8 cellular contexts compared by ENCODE assay signal in genomic region chr3:32399030-32399620, GRCh38. TPM values are rescaled to one million over a fixed set of nuclear protein-coding genes. Genes with fewer than 3 reads are reported as not detected.
DNase-seq lines count a peak whose midpoint lies in the region; ATAC-seq and TF ChIP-seq lines count a peak whose summit lies in the region.

No MANE protein-coding gene starts in this region.

- intact Hi-C loops in activated B cell treated with CpG ODN at 0.5 μM for 24 hours (cut with micrococcal nuclease), result loop anchor here (1.0 kb wide), 4 partner anchors 24 to 222 kb away; no protein-coding TSS in a partner anchor

- H3K27ac ChIP-seq in skeletal muscle tissue (ENCODE audit: low read depth, low read length), result peak overlapping the region; percentile 36

- H3K27ac Mint-ChIP-seq in activated B cell treated with CpG ODN at 0.5 μM for 24 hours, result peak overlapping the region; percentile 73

- H3K9me3 Mint-ChIP-seq in activated B cell treated with CpG ODN at 0.5 μM for 24 hours, result no peaks in the 10 kb centered on the region

- peaks cover 89% of the 10 kb centered on the region for H3K4me1 Mint-ChIP-seq in activated B cell treated with CpG ODN at 0.5 μM for 24 hours

- H3K36me3 ChIP-seq in skeletal muscle tissue (ENCODE audit: control insufficient read depth in 3 of 3, insufficient read depth in 3 of 3, low read length in 3 of 3), result no peaks in the 10 kb centered on the region

- H3K9ac ChIP-seq in skeletal muscle tissue (ENCODE audit: low read depth in 1 of 3, low read length in 3 of 3), result no peak overlapping the region

- ATAC-seq in activated B cell treated with CpG ODN at 0.5 μM for 24 hours (ENCODE audit: low read depth) (peak; percentile 28), GM19328 (IDR thresholded peaks at IDR 0.05; ENCODE audit: unreplicated experiment) (no peak)

- no peaks in the 10 kb centered on the region for H3K9me3 ChIP-seq in skeletal muscle tissue (ENCODE audit: control insufficient read depth in 3 of 3, low read length in 3 of 3)

- no peak overlapping the region for H3K4me3 Mint-ChIP-seq in activated B cell treated with CpG ODN at 0.5 μM for 24 hours

- CTCF ChIA-PET in activated B cell treated with CpG ODN at 0.5 μM for 24 hours (lab: Charles Lee), result interaction anchor here (0.9 to 2.7 kb wide), 4 partner anchors 15 to 103 kb away, joined by 3 to 18 read pairs (median 4); no protein-coding TSS in a partner anchor

- H3K36me3 Mint-ChIP-seq in activated B cell treated with CpG ODN at 0.5 μM for 24 hours (ENCODE audit: low read depth), result peaks cover 16% of the 10 kb centered on the region

- TF ChIP-seq CTCF in activated B cell treated with CpG ODN at 0.5 μM for 24 hours (IDR thresholded peaks at IDR 0.05), result peak; percentile 24

- POLR2A ChIA-PET in activated B cell treated with CpG ODN at 0.5 μM for 24 hours (lab: Charles Lee), result interaction anchor here (1.8 kb wide), 1 partner anchor 15 kb away, joined by 5 read pairs; no protein-coding TSS in a partner anchor

- peaks cover 8 to 12% (median 9%) of the 10 kb centered on the region in 3 donors for H3K4me1 ChIP-seq in skeletal muscle tissue (ENCODE audit: control insufficient read depth in 3 of 3, insufficient read depth in 3 of 3, low read length in 3 of 3)

- no peak overlapping the region for H3K4me3 ChIP-seq in skeletal muscle tissue (ENCODE audit: low read length in 3 of 3)

- no peaks in the 10 kb centered on the region for H3K27me3 ChIP-seq in skeletal muscle tissue (ENCODE audit: control insufficient read depth in 3 of 3, insufficient read depth in 3 of 3, low read length in 3 of 3)

- no peaks in the 10 kb centered on the region for H3K27me3 Mint-ChIP-seq in activated B cell treated with CpG ODN at 0.5 μM for 24 hours

- DNase-seq in activated gamma-delta T cell treated with Interleukin-2 at 50 U/mL for 16 hours (peak; percentile 47), activated gamma-delta T cell (lab: John Stamatoyannopoulos, UW) (no peak), KG1 (lab: John Stamatoyannopoulos, UW) (peak; percentile 47), activated B cell treated with CpG ODN at 0.5 μM for 24 hours (no peak), fibroblast of the conjunctiva (ENCODE audit: low read depth) (peak; percentile 57), putamen (ENCODE audit: low spot score) (no peak)

RNA-seq across cellular contexts. Expression of gene CMTM7, which starts 7.5 kb away (rescaled TPM):
- total RNA-seq in activated B cell treated with CpG ODN at 0.5 μM for 24 hours (70.5 and 82.1 TPM in 2 replicates), skeletal muscle tissue (3.7 TPM)

Comparison
In these comparisons a context has a peak if more than half of its experiments do, and no peak if none do; other contexts are left out.
1. DNase-seq: peak in activated gamma-delta T cell treated with Interleukin-2 at 50 U/mL for 16 hours (single experiment), KG1 (single experiment) and fibroblast of the conjunctiva (single experiment); none in activated gamma-delta T cell (single experiment), activated B cell treated with CpG ODN at 0.5 μM for 24 hours (single experiment) and putamen (single experiment).
2. RNA of gene CMTM7, which starts 7.5 kb away (total RNA-seq): 70.5 to 82.1 TPM in activated B cell treated with CpG ODN at 0.5 μM for 24 hours; 3.7 TPM in skeletal muscle tissue (single experiment); every median in the first group is over 10 times any median in the second.